ENCODE assay signal across 11 cellular contexts in the genomic region with DNA sequence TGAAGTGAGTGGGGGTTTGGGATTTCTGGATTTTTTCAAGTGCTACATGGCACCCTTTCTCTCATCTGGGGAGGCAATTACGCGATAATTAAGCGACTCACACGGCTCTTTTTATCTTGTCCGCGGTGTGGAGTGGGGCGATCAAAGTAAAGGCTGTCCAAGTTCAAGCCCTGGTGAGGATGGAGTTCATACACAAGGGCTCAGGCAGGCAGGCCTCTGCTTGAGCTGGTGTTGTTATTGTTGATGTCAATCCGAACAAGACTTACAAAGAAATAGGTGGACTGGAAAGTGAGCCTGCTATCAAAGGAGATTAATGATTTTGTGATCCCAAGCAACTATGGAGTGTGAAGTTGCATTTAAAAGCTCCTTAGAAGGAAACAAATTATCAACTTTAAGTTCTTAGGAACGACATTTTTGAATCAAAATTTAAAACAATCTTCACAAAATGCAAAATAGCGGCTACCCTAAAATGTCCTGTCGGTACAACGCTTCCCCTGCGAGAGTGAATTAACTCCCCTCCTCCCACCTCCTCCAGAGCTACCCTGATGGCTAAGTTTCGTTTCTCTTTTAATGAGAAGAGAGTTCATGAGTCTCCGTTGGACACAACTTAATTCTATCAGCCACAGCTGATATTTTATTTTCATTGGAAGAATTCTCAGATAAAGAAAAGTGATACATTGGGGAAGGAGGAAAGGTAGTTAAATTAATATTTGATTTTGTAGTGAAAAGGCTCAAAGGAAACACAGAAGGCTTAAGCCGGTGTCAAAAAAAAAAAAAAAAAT. TPM values are rescaled to one million over a fixed set of nuclear protein-coding genes. Genes with fewer than 3 reads are reported as not detected.
DNase-seq lines count a peak whose midpoint lies in the region; ATAC-seq and TF ChIP-seq lines count a peak whose summit lies in the region.
"Had no signal": no experiment of that assay in that cellular context is flagged by ENCODE, and none has a peak within 500 bp of the region (broad histone marks: within the 10 kb centered on the region; RNA-seq: fewer than 3 reads in every experiment).

No MANE protein-coding gene starts in this region.

- H3K4me3 Mint-ChIP-seq in brain (peak overlapping the region in 4 of 5 experiments; percentile 29 to 76 (median 60)), neural crest cell (peak overlapping the region; percentile 20)
- H3K4me3 Mint-ChIP-seq: naive B cell had no signal

- no peaks in the 10 kb centered on the region for H3K36me3 ChIP-seq in ES-I3 (ENCODE audit: insufficient read depth, low read length)
- no peaks in the 10 kb centered on the region for H3K36me3 ChIP-seq in A673 (ENCODE audit: insufficient read depth, low read length, poor library complexity, severe bottlenecking)
- H3K36me3 ChIP-seq: esophagus muscularis mucosa had no signal

- H3K36me3 Mint-ChIP-seq in brain, result no peaks in the 10 kb centered on the region
- H3K36me3 Mint-ChIP-seq in neural crest cell (ENCODE audit: low read depth), result peaks cover 3% of the 10 kb centered on the region

- H3K4me3 ChIP-seq in A673 (ENCODE audit: low read depth, low read length, poor library complexity, severe bottlenecking), result no peak overlapping the region

- H3K27me3 ChIP-seq in A673 (replicated peaks; ENCODE audit: insufficient read depth, low read depth, low read length, poor library complexity), result peaks cover 94% of the 10 kb centered on the region

- H3K27me3 Mint-ChIP-seq in brain, result peaks cover 99% of the 10 kb centered on the region
- H3K27me3 Mint-ChIP-seq in neural crest cell (ENCODE audit: low read depth), result peaks cover 97% of the 10 kb centered on the region

- CTCF ChIA-PET in A673 (lab: Charles Lee), result interaction anchor here (0.8 kb wide), 1 partner anchor 8 kb away, joined by 4 read pairs; no protein-coding TSS in a partner anchor

- H3K9me3 ChIP-seq in ES-I3 (ENCODE audit: control insufficient read depth, insufficient read depth, low read length) (no peaks in the 10 kb centered on the region), A673 (ENCODE audit: low read depth, low read length, poor library complexity, severe bottlenecking) (no peaks in the 10 kb centered on the region)
- H3K9me3 ChIP-seq: esophagus muscularis mucosa had no signal

- DNase-seq in NCI-H1105 treated with DMSO at 0.1 percent for 48 hours (lab: John Stamatoyannopoulos, UW), result peak; percentile 76
- DNase-seq in neural crest cell (ENCODE audit: low read depth, low spot score), result no peak
- no peak for DNase-seq in AG20443 (ENCODE audit: low spot score)
- DNase-seq in GM19238 (ENCODE audit: insufficient read length, low spot score), result no peak
- no peak for DNase-seq in A673 (ENCODE audit: low spot score)
- DNase-seq: naive B cell had no signal

- intact Hi-C loops in A673 (cut with micrococcal nuclease; ENCODE audit: unreplicated experiment), result no loop called here

- H3K4me1 ChIP-seq in ES-I3 (ENCODE audit: insufficient read depth, low read length) (peaks cover 10% of the 10 kb centered on the region), A673 (ENCODE audit: insufficient read depth, low read length, poor library complexity, severe bottlenecking) (peaks cover 9% of the 10 kb centered on the region)

- H3K4me1 Mint-ChIP-seq in brain (peaks cover 28% of the 10 kb centered on the region), neural crest cell (peaks cover 21% of the 10 kb centered on the region)

- no peak for ATAC-seq in HG03025 (IDR thresholded peaks at IDR 0.05; ENCODE audit: low FRiP score, unreplicated experiment)

- POLR2A ChIA-PET in A673 (lab: Charles Lee; ENCODE audit: low non-redundant PET), result no interaction called here

- peak overlapping the region in 2 of 5 experiments; percentile 30 to 69 for H3K27ac Mint-ChIP-seq in brain
- H3K27ac Mint-ChIP-seq in neural crest cell (ENCODE audit: unreplicated experiment), result no peak overlapping the region
- H3K27ac Mint-ChIP-seq: naive B cell had no signal

- H3K9me3 Mint-ChIP-seq in brain (peaks cover 1 to 10% (median 4%) of the 10 kb centered on the region in 5 experiments), neural crest cell (no peaks in the 10 kb centered on the region)

- no peak overlapping the region for H3K27ac ChIP-seq in A673 (ENCODE audit: low read depth, low read length, poor library complexity, severe bottlenecking)
- H3K27ac ChIP-seq: esophagus muscularis mucosa had no signal

- no TSS peak for BruUV-seq in A673 (replicated peaks; lab: Mats Ljungman, UMichigan)

- no peak for TF ChIP-seq CTCF in brain (conservative IDR thresholded peaks at IDR 0.05)
- no peak for TF ChIP-seq CTCF in neural crest cell (conservative IDR thresholded peaks at IDR 0.05)
- TF ChIP-seq CTCF in A673 (conservative IDR thresholded peaks at IDR 0.05; ENCODE audit: low read depth, low read length), result no peak

- peak overlapping the region; percentile 51; the same call in 1 of the 2 replicates for H3K9ac ChIP-seq in ES-I3 (ENCODE audit: low read depth, low read length)

RNA-seq across cellular contexts. Expression of gene FOXA1, which starts 5.9 kb away (rescaled TPM):
- polyA plus RNA-seq in brain (ENCODE audit: insufficient read depth, low read depth, low replicate concordance), result 20.9 TPM
- total RNA-seq in neural crest cell, result not detected in 2 replicates
- 4.3 and 7.5 TPM in 2 replicates for total RNA-seq in A673 (2021)
- total RNA-seq: subcutaneous adipose tissue had no signal

RNA-seq across cellular contexts. Expression of gene TTC6, which starts 6.3 kb away (rescaled TPM):
- 0.68 TPM for polyA plus RNA-seq in brain (ENCODE audit: insufficient read depth, low read depth, low replicate concordance)
- total RNA-seq in neural crest cell, result 0.40 TPM in 1 of 2 replicates, not detected in the other
- total RNA-seq in A673 (2021), result 0.11 and 0.35 TPM in 2 replicates
- total RNA-seq: esophagus muscularis mucosa, subcutaneous adipose tissue had no signal
